ENCODE assay signal across 8 cellular contexts in genomic region chr9:107490606-107490970, GRCh38. TPM values are rescaled to one million over a fixed set of nuclear protein-coding genes. Genes with fewer than 3 reads are reported as not detected.
A peak's percentile ranks its signal among the peaks of the same experiment; 100 is the strongest.
DNase-seq lines count a peak whose midpoint lies in the region; ATAC-seq and TF ChIP-seq lines count a peak whose summit lies in the region.
"Not testable (repeated sequence)": the region's sequence is repeated elsewhere in the genome, so short reads cannot be mapped to it uniquely, and the experiment has no call there.

No MANE protein-coding gene starts in this region.

- CTCF ChIA-PET in CD8-positive, alpha-beta memory T cell (lab: Charles Lee) = not testable (repeated sequence)
- CTCF ChIA-PET in Panc1 (lab: Charles Lee) = interaction anchor here (0.7 kb wide), 1 partner anchor 796 kb away, joined by 4 read pairs; no protein-coding TSS in a partner anchor

- peak overlapping the region; percentile 82 for H4K91ac ChIP-seq in trophoblast cell (ENCODE audit: low read depth, low read length)

- peak overlapping the region; percentile 95 for H2BK120ac ChIP-seq in trophoblast cell (ENCODE audit: insufficient read depth, low read length, poor library complexity)

- H3K27ac Mint-ChIP-seq in CD8-positive, alpha-beta memory T cell = peak overlapping the region in 1 of 8 donors; percentile 20
- peak overlapping the region; percentile 58 for H3K27ac Mint-ChIP-seq in activated T-helper 1 cell treated with anti-CD3 and anti-CD28 coated beads, Interleukin-12 subunit alpha, Interleukin-12 subunit beta, Interleukin-2, Interleukin-4 antibody, amounts not matched to agents 30 ng/mL and 10 ng/mL and 1 ng/mL, durations not matched to agents 14 hours and 24 hours and 36 hours
- peak overlapping the region; percentile 99 for H3K27ac Mint-ChIP-seq in dendritic cell treated with granulocyte-macrophage colony-stimulating factor and Interleukin-4, amounts not matched to agents 40 ng/mL and 50 ng/mL, for 4 days
- peak overlapping the region; percentile 89 for H3K27ac Mint-ChIP-seq in memory B cell

- H3K18ac ChIP-seq in trophoblast cell (ENCODE audit: low read length) = not testable (repeated sequence)

- TF ChIP-seq EP300 in tibial nerve (IDR thresholded peaks at IDR 0.05) = not testable (repeated sequence)

- H4K12ac ChIP-seq in trophoblast cell (ENCODE audit: low read depth, low read length) = not testable (repeated sequence)

- POLR2A ChIA-PET in CD8-positive, alpha-beta memory T cell (lab: Charles Lee); Panc1 (lab: Charles Lee): not testable (repeated sequence)

- H3K27me3 Mint-ChIP-seq in CD8-positive, alpha-beta memory T cell = peaks cover 54 to 62% of the 10 kb centered on the region in 2 donors
- peaks cover 68% of the 10 kb centered on the region for H3K27me3 Mint-ChIP-seq in activated T-helper 1 cell treated with anti-CD3 and anti-CD28 coated beads, Interleukin-12 subunit alpha, Interleukin-12 subunit beta, Interleukin-2, Interleukin-4 antibody, amounts not matched to agents 30 ng/mL and 10 ng/mL and 1 ng/mL, durations not matched to agents 14 hours and 24 hours and 36 hours (ENCODE audit: insufficient read depth)
- H3K27me3 Mint-ChIP-seq in dendritic cell treated with granulocyte-macrophage colony-stimulating factor and Interleukin-4, amounts not matched to agents 40 ng/mL and 50 ng/mL, for 4 days = peaks cover 23% of the 10 kb centered on the region
- H3K27me3 Mint-ChIP-seq in memory B cell = peaks cover 27% of the 10 kb centered on the region

- H3K9ac ChIP-seq in trophoblast cell (ENCODE audit: low read length) = not testable (repeated sequence)

- not testable (repeated sequence) for H2BK5ac ChIP-seq in trophoblast cell (ENCODE audit: low read depth, low read length, poor library complexity)

- not testable (repeated sequence) for H3K4ac ChIP-seq in trophoblast cell (ENCODE audit: low read depth, low read length)

- ATAC-seq in Panc1; heart right ventricle; memory B cell (ENCODE audit: low read depth): not testable (repeated sequence)

- H3K23ac ChIP-seq in trophoblast cell (ENCODE audit: low read length) = not testable (repeated sequence)

- WGBS in heart right ventricle, 2 donors = 7 to 12% methylated on average over 23 of the region's 23 CpGs
- WGBS in trophoblast cell (ENCODE audit: extremely low coverage, insufficient coverage, insufficient read length) = no CpG with 5 or more reads among the region's 23 CpGs
- WGBS in tibial nerve, 2 donors = 10 to 17% methylated on average over 23 of the region's 23 CpGs

- not testable (repeated sequence) for H3K27ac ChIP-seq in CD8-positive, alpha-beta memory T cell (ENCODE audit: low read depth, low read length); Panc1 (ENCODE audit: low read length); trophoblast cell (ENCODE audit: low read depth, low read length)
- H3K27ac ChIP-seq in heart right ventricle (peak overlapping the region; percentile 86 to 98 (median 96)), tibial nerve (peak overlapping the region; percentile 66 to 94 (median 92))

- peaks cover 18% of the 10 kb centered on the region for H3K79me1 ChIP-seq in trophoblast cell (ENCODE audit: low read length)

- DNase-seq in CD8-positive, alpha-beta memory T cell; Panc1 (ENCODE audit: low read depth, low spot score); activated T-helper 1 cell treated with anti-CD3 and anti-CD28 coated beads, Interleukin-12 subunit alpha, Interleukin-12 subunit beta, Interleukin-2, Interleukin-4 antibody, amounts not matched to agents 30 ng/mL and 10 ng/mL and 1 ng/mL, durations not matched to agents 14 hours and 24 hours and 36 hours (ENCODE audit: low spot score); memory B cell (ENCODE audit: low spot score in 2 of 2); tibial nerve (ENCODE audit: low spot score in 2 of 2): not testable (repeated sequence)
- peak; percentile 25 to 50 for DNase-seq in heart right ventricle
- DNase-seq in trophoblast cell = peak; percentile 52 to 70

- H3K27me3 ChIP-seq in CD8-positive, alpha-beta memory T cell (ENCODE audit: insufficient read depth, low read length, poor library complexity, severe bottlenecking) = peaks cover 12% of the 10 kb centered on the region
- H3K27me3 ChIP-seq in Panc1 (ENCODE audit: control insufficient read depth, insufficient read depth, low read length); tibial nerve: not testable (repeated sequence)
- H3K27me3 ChIP-seq in heart right ventricle = peaks cover 0 to 52% (median 0%) of the 10 kb centered on the region in 7 donors
- peaks cover 13% of the 10 kb centered on the region for H3K27me3 ChIP-seq in trophoblast cell (ENCODE audit: insufficient read depth, low read length)

- H3K4me3 ChIP-seq in CD8-positive, alpha-beta memory T cell (ENCODE audit: low read length); trophoblast cell (ENCODE audit: low read depth, low read length): not testable (repeated sequence)
- H3K4me3 ChIP-seq in Panc1 (ENCODE audit: low read depth in 2 of 2, low read length in 2 of 2) = peak overlapping the region; percentile 48 to 71
- peak overlapping the region; percentile 60 to 94 (median 80) for H3K4me3 ChIP-seq in heart right ventricle
- peak overlapping the region; percentile 55 to 71 (median 69) for H3K4me3 ChIP-seq in tibial nerve

- not testable (repeated sequence) for H3K9me3 ChIP-seq in CD8-positive, alpha-beta memory T cell (ENCODE audit: low read length); Panc1 (ENCODE audit: control insufficient read depth, insufficient read depth, low read depth, low read length); heart right ventricle; trophoblast cell (ENCODE audit: insufficient read depth, low read depth, low read length); tibial nerve

- not testable (repeated sequence) for TF ChIP-seq CTCF in Panc1 (IDR thresholded peaks at IDR 0.05); heart right ventricle (IDR thresholded peaks at IDR 0.05); tibial nerve (IDR thresholded peaks at IDR 0.05)

- H4K8ac ChIP-seq in trophoblast cell (ENCODE audit: low read depth, low read length) = peak overlapping the region; percentile 72

- not testable (repeated sequence) for H3K9me3 Mint-ChIP-seq in CD8-positive, alpha-beta memory T cell; activated T-helper 1 cell treated with anti-CD3 and anti-CD28 coated beads, Interleukin-12 subunit alpha, Interleukin-12 subunit beta, Interleukin-2, Interleukin-4 antibody, amounts not matched to agents 30 ng/mL and 10 ng/mL and 1 ng/mL, durations not matched to agents 14 hours and 24 hours and 36 hours; dendritic cell treated with granulocyte-macrophage colony-stimulating factor and Interleukin-4, amounts not matched to agents 40 ng/mL and 50 ng/mL, for 4 days; memory B cell

- in situ Hi-C loops in Panc1 (cut with HindIII; ENCODE audit: low pct_unique_long_range_greater_than_20kb, low sequenced_read_pairs) = not testable (repeated sequence)

- not testable (repeated sequence) for H3K4me1 ChIP-seq in CD8-positive, alpha-beta memory T cell (ENCODE audit: insufficient read depth, low read length); Panc1 (ENCODE audit: control insufficient read depth, insufficient read depth, low read length)
- H3K4me1 ChIP-seq in heart right ventricle = peaks cover 3 to 58% (median 19%) of the 10 kb centered on the region in 9 donors
- H3K4me1 ChIP-seq in trophoblast cell (ENCODE audit: control insufficient read depth in 1 of 2, insufficient read depth in 2 of 2, low read length in 2 of 2) = peaks cover 14 to 29% of the 10 kb centered on the region in 2 experiments
- peaks cover 0 to 40% (median 13%) of the 10 kb centered on the region in 4 donors for H3K4me1 ChIP-seq in tibial nerve

- not testable (repeated sequence) for H2BK12ac ChIP-seq in trophoblast cell (ENCODE audit: low read length)

- not testable (repeated sequence) for H3K79me2 ChIP-seq in trophoblast cell (ENCODE audit: control insufficient read depth, insufficient read depth, low read length, poor library complexity)

- H3K4me1 Mint-ChIP-seq in CD8-positive, alpha-beta memory T cell = peaks cover 14 to 21% (median 15%) of the 10 kb centered on the region in 3 donors
- H3K4me1 Mint-ChIP-seq in activated T-helper 1 cell treated with anti-CD3 and anti-CD28 coated beads, Interleukin-12 subunit alpha, Interleukin-12 subunit beta, Interleukin-2, Interleukin-4 antibody, amounts not matched to agents 30 ng/mL and 10 ng/mL and 1 ng/mL, durations not matched to agents 14 hours and 24 hours and 36 hours (ENCODE audit: low read depth); memory B cell: not testable (repeated sequence)
- H3K4me1 Mint-ChIP-seq in dendritic cell treated with granulocyte-macrophage colony-stimulating factor and Interleukin-4, amounts not matched to agents 40 ng/mL and 50 ng/mL, for 4 days (ENCODE audit: low read depth) = peaks cover 51% of the 10 kb centered on the region

- not testable (repeated sequence) for TF ChIP-seq POLR2A in tibial nerve (IDR thresholded peaks at IDR 0.05)

- H2AK5ac ChIP-seq in trophoblast cell (ENCODE audit: low read length) = not testable (repeated sequence)

- H3K4me2 ChIP-seq in trophoblast cell (ENCODE audit: low read length) = peak overlapping the region; percentile 64

- H3K36me3 Mint-ChIP-seq in CD8-positive, alpha-beta memory T cell; activated T-helper 1 cell treated with anti-CD3 and anti-CD28 coated beads, Interleukin-12 subunit alpha, Interleukin-12 subunit beta, Interleukin-2, Interleukin-4 antibody, amounts not matched to agents 30 ng/mL and 10 ng/mL and 1 ng/mL, durations not matched to agents 14 hours and 24 hours and 36 hours (ENCODE audit: low read depth); memory B cell: not testable (repeated sequence)
- H3K36me3 Mint-ChIP-seq in dendritic cell treated with granulocyte-macrophage colony-stimulating factor and Interleukin-4, amounts not matched to agents 40 ng/mL and 50 ng/mL, for 4 days (ENCODE audit: low read depth) = peaks cover 45% of the 10 kb centered on the region

- peak overlapping the region; percentile 28 for H3K14ac ChIP-seq in trophoblast cell (ENCODE audit: low read length)

- not testable (repeated sequence) for H2AFZ ChIP-seq in trophoblast cell (ENCODE audit: insufficient read depth, low read length, poor library complexity)

- not testable (repeated sequence) for H3K36me3 ChIP-seq in CD8-positive, alpha-beta memory T cell (ENCODE audit: insufficient read depth, low read length); Panc1 (ENCODE audit: control insufficient read depth, insufficient read depth, low read length)
- H3K36me3 ChIP-seq in heart right ventricle = peaks cover 0 to 25% (median 6%) of the 10 kb centered on the region in 9 donors
- peaks cover 10 to 11% of the 10 kb centered on the region in 2 experiments for H3K36me3 ChIP-seq in trophoblast cell (ENCODE audit: control insufficient read depth in 1 of 2, insufficient read depth in 2 of 2, low read length in 2 of 2)
- peaks cover 0 to 23% (median 0%) of the 10 kb centered on the region in 3 donors for H3K36me3 ChIP-seq in tibial nerve

- not testable (repeated sequence) for BruUV-seq in Panc1 (replicated peaks; lab: Mats Ljungman, UMichigan)

- intact Hi-C loops in Panc1 (cut with micrococcal nuclease; ENCODE audit: unreplicated experiment); activated T-helper 1 cell treated with anti-CD3 and anti-CD28 coated beads, Interleukin-12 subunit alpha, Interleukin-12 subunit beta, Interleukin-2, Interleukin-4 antibody, amounts not matched to agents 30 ng/mL and 10 ng/mL and 1 ng/mL, durations not matched to agents 14 hours and 24 hours and 36 hours (cut with micrococcal nuclease); dendritic cell treated with granulocyte-macrophage colony-stimulating factor and Interleukin-4, amounts not matched to agents 40 ng/mL and 50 ng/mL, for 4 days (cut with micrococcal nuclease): not testable (repeated sequence)
- intact Hi-C loops in heart right ventricle (cut with DNase I) = loop anchor here in 5 of 10 donors (2.0 to 10.0 kb wide), 6 partner anchors 57 to 654 kb away; no protein-coding TSS in a partner anchor

- H3K4me3 Mint-ChIP-seq in CD8-positive, alpha-beta memory T cell = peak overlapping the region in 6 of 7 donors; percentile 51 to 82 (median 64)
- H3K4me3 Mint-ChIP-seq in activated T-helper 1 cell treated with anti-CD3 and anti-CD28 coated beads, Interleukin-12 subunit alpha, Interleukin-12 subunit beta, Interleukin-2, Interleukin-4 antibody, amounts not matched to agents 30 ng/mL and 10 ng/mL and 1 ng/mL, durations not matched to agents 14 hours and 24 hours and 36 hours = peak overlapping the region; percentile 70
- H3K4me3 Mint-ChIP-seq in dendritic cell treated with granulocyte-macrophage colony-stimulating factor and Interleukin-4, amounts not matched to agents 40 ng/mL and 50 ng/mL, for 4 days = peak overlapping the region; percentile 99
- peak overlapping the region; percentile 73 for H3K4me3 Mint-ChIP-seq in memory B cell

RNA-seq across cellular contexts. Expression of gene KLF4, which starts 1.0 kb away (rescaled TPM):
- total RNA-seq in CD8-positive, alpha-beta memory T cell = under 1 TPM; 0.31 to 0.37 TPM
- polyA plus RNA-seq in CD8-positive, alpha-beta memory T cell = not detected
- total RNA-seq in Panc1 (2021; ENCODE audit: unreplicated experiment) = 5.2 TPM
- polyA plus RNA-seq in Panc1 (2012; ENCODE audit: insufficient read length) = 2.9 TPM
- total RNA-seq in activated T-helper 1 cell treated with anti-CD3 and anti-CD28 coated beads, Interleukin-12 subunit alpha, Interleukin-12 subunit beta, Interleukin-2, Interleukin-4 antibody, amounts not matched to agents 30 ng/mL and 10 ng/mL and 1 ng/mL, durations not matched to agents 14 hours and 24 hours and 36 hours = 2.3 and 3.3 TPM in 2 replicates
- total RNA-seq in heart right ventricle = 10 to 100 TPM; 16.7 to 62.2 (median 31.0) TPM
- polyA plus RNA-seq in heart right ventricle = 10 to 100 TPM; 19.1 to 23.2 TPM
- 44.4 and 44.9 TPM in 2 replicates for polyA plus RNA-seq in trophoblast cell (2013)
- total RNA-seq in tibial nerve = 100 to 1,000 TPM in 2 of 4 donors, 10 to 100 TPM in 2; 90.6 to 123 (median 106) TPM
